In genomic region chr6:146582857-146583256, GRCh38 we compare ENCODE assay signal across 11 cellular contexts. TPM values are rescaled to one million over a fixed set of nuclear protein-coding genes. Genes with fewer than 3 reads are reported as not detected.
DNase-seq lines count a peak whose midpoint lies in the region; TF ChIP-seq lines count a peak whose summit lies in the region.
"Had no signal": no experiment of that assay in that cellular context is flagged by ENCODE, and none has a peak within 500 bp of the region (broad histone marks: within the 10 kb centered on the region; RNA-seq: fewer than 3 reads in every experiment).

No MANE protein-coding gene starts in this region.

- intact Hi-C loops in CD14-positive monocyte (cut with micrococcal nuclease): no loop called here

- no peak overlapping the region for H2AK5ac ChIP-seq in mesenchymal stem cell (ENCODE audit: low read length, severe bottlenecking)

- peaks cover 0 to 2% of the 10 kb centered on the region in 2 donors for H3K36me3 Mint-ChIP-seq in CD14-positive monocyte

- no peak overlapping the region for H2AFZ ChIP-seq in fibroblast of lung (ENCODE audit: low read length)
- H2AFZ ChIP-seq in mesenchymal stem cell (ENCODE audit: low read depth, low read length): no peak overlapping the region

- H3K9ac ChIP-seq in fibroblast of lung (ENCODE audit: insufficient read depth, low read length): no peak overlapping the region
- H3K9ac ChIP-seq in mesenchymal stem cell (ENCODE audit: low read length): no peak overlapping the region
- H3K9ac ChIP-seq: BLaER1 treated with 17β-estradiol and CSF1 and Interleukin-3, amounts not matched to agents 10 nM and 100 nM had no signal

- no peak overlapping the region for H3K14ac ChIP-seq in mesenchymal stem cell (ENCODE audit: low read length in 2 of 2)

- H3K79me2 ChIP-seq in fibroblast of lung (ENCODE audit: control insufficient read depth, insufficient read depth, low read length): no peaks in the 10 kb centered on the region

- TF ChIP-seq CTCF in CD14-positive monocyte (IDR thresholded peaks at IDR 0.05): no peak
- TF ChIP-seq CTCF in fibroblast of lung (conservative IDR thresholded peaks at IDR 0.05 in 1 of 2, IDR thresholded peaks at IDR 0.05 in 1 of 2; ENCODE audit: low read depth in 1 of 2, low read length in 2 of 2): no peak
- TF ChIP-seq CTCF in GM20000 (IDR thresholded peaks at IDR 0.05; ENCODE audit: extremely low read depth, missing control alignments): no peak

- no peak overlapping the region for H4K91ac ChIP-seq in mesenchymal stem cell (ENCODE audit: low read length)

- 86% methylated on average over 4 of the region's 5 CpGs for whole genome bisulfite sequencing in mesenchymal stem cell

- H3K4me1 ChIP-seq in fibroblast of lung (ENCODE audit: control insufficient read depth, extremely low read depth, insufficient read depth, low read length) (no peaks in the 10 kb centered on the region), mesenchymal stem cell (ENCODE audit: control insufficient read depth, insufficient read depth, low read depth, low read length) (no peaks in the 10 kb centered on the region)

- H3K9me3 ChIP-seq in fibroblast of lung (ENCODE audit: control insufficient read depth, insufficient read depth, low read depth, low read length) (no peaks in the 10 kb centered on the region), mesenchymal stem cell (ENCODE audit: control insufficient read depth, low read length) (no peaks in the 10 kb centered on the region)

- H2BK120ac ChIP-seq in mesenchymal stem cell (ENCODE audit: low read depth, low read length): no peak overlapping the region

- H3K9me3 Mint-ChIP-seq in CD14-positive monocyte: no peaks in the 10 kb centered on the region

- peaks cover 35% of the 10 kb centered on the region for H3K4me1 Mint-ChIP-seq in CD14-positive monocyte

- H3K27me3 ChIP-seq in fibroblast of lung (ENCODE audit: control insufficient read depth, insufficient read depth, low read length) (no peaks in the 10 kb centered on the region), mesenchymal stem cell (ENCODE audit: control insufficient read depth in 1 of 2, insufficient read depth in 1 of 2, low read length in 2 of 2) (no peaks in the 10 kb centered on the region)
- H3K27me3 ChIP-seq: BLaER1 treated with 17β-estradiol and CSF1 and Interleukin-3, amounts not matched to agents 10 nM and 100 nM had no signal

- H3K4me3 ChIP-seq in fibroblast of lung (replicated peaks in 1 of 4; ENCODE audit: control extremely low read depth in 1 of 4, insufficient read depth in 1 of 4, low read depth in 3 of 4, low read length in 4 of 4) (no peak overlapping the region), mesenchymal stem cell (ENCODE audit: insufficient read depth in 1 of 2, low read depth in 1 of 2, low read length in 2 of 2) (no peak overlapping the region)
- H3K4me3 ChIP-seq: BLaER1 treated with 17β-estradiol and CSF1 and Interleukin-3, amounts not matched to agents 10 nM and 100 nM had no signal

- H3K36me3 ChIP-seq in fibroblast of lung (ENCODE audit: control insufficient read depth, insufficient read depth, low read length) (no peaks in the 10 kb centered on the region), mesenchymal stem cell (ENCODE audit: control insufficient read depth in 1 of 2, insufficient read depth in 2 of 2, low read depth in 1 of 2, low read length in 2 of 2) (no peaks in the 10 kb centered on the region)
- H3K36me3 ChIP-seq: BLaER1 treated with 17β-estradiol and CSF1 and Interleukin-3, amounts not matched to agents 10 nM and 100 nM had no signal

- H3K27ac ChIP-seq in fibroblast of lung (ENCODE audit: insufficient read depth, low read length): no peak overlapping the region
- H3K27ac ChIP-seq in mesenchymal stem cell (ENCODE audit: low read length, poor library complexity, severe bottlenecking): no peak overlapping the region

- H3K23ac ChIP-seq in mesenchymal stem cell (ENCODE audit: low read length in 2 of 2): no peak overlapping the region

- no peak overlapping the region for H2BK12ac ChIP-seq in mesenchymal stem cell (ENCODE audit: low read length in 2 of 2)

- H3K27me3 Mint-ChIP-seq in CD14-positive monocyte (ENCODE audit: low read depth in 3 of 3): no peaks in the 10 kb centered on the region

- H2BK15ac ChIP-seq in mesenchymal stem cell (ENCODE audit: low read depth, poor library complexity, severe bottlenecking): no peak overlapping the region

- H3K27ac Mint-ChIP-seq in CD14-positive monocyte: peak overlapping the region in 5 of 7 donors; percentile 50 to 72 (median 70)

- H3K4me2 ChIP-seq in fibroblast of lung (ENCODE audit: extremely low read depth, insufficient read depth, low read length) (no peak overlapping the region), mesenchymal stem cell (ENCODE audit: low read length, poor library complexity, severe bottlenecking) (no peak overlapping the region)

- H3K4ac ChIP-seq in mesenchymal stem cell (ENCODE audit: low read depth in 1 of 2, low read length in 2 of 2): no peak overlapping the region

- H4K8ac ChIP-seq in mesenchymal stem cell (ENCODE audit: low read length): no peak overlapping the region

- H3K18ac ChIP-seq in mesenchymal stem cell (ENCODE audit: low read depth in 1 of 2, low read length in 2 of 2): no peak overlapping the region

- H2BK5ac ChIP-seq in mesenchymal stem cell (ENCODE audit: low read depth, low read length, poor library complexity, severe bottlenecking): no peak overlapping the region

- no peaks in the 10 kb centered on the region for H4K20me1 ChIP-seq in fibroblast of lung (ENCODE audit: control insufficient read depth, extremely low read depth, insufficient read depth, low read length)
- H4K20me1 ChIP-seq: BLaER1 treated with 17β-estradiol and CSF1 and Interleukin-3, amounts not matched to agents 10 nM and 100 nM had no signal

- H3K79me1 ChIP-seq in mesenchymal stem cell (replicated peaks; ENCODE audit: low read length, poor library complexity, severe bottlenecking): no peaks in the 10 kb centered on the region

- peak overlapping the region in 1 of 2 donors; percentile 65 for H3K4me3 Mint-ChIP-seq in CD14-positive monocyte

- DNase-seq in CD14-positive monocyte (ENCODE audit: low spot score) (peak; percentile 68), NCI-H69 (lab: John Stamatoyannopoulos, UW) (peak; percentile 23), fibroblast of lung (ENCODE audit: low read depth in 2 of 2) (peak; percentile 3 to 50), mesenchymal stem cell (peak; percentile 6), GM20000 (ENCODE audit: low spot score) (no peak), NCI-H1930 (lab: John Stamatoyannopoulos, UW) (no peak), NCI-H2107 treated with DMSO at 0.1 percent for 48 hours (lab: John Stamatoyannopoulos, UW; ENCODE audit: unreplicated experiment) (no peak)
- DNase-seq in central memory CD4-positive, alpha-beta T cell: no peak

RNA-seq across cellular contexts. Expression of gene ADGB, which starts 15.9 kb away (rescaled TPM):
- polyA plus RNA-seq in CD14-positive monocyte (not detected), fibroblast of lung (not detected in 2 replicates)
- not detected in 2 replicates for total RNA-seq in fibroblast of lung
- not detected in 2 replicates for polyA plus RNA-seq in fibroblast of lung (2012)
- not detected in 2 replicates for polyA minus RNA-seq in fibroblast of lung (ENCODE audit: low replicate concordance)
- polyA plus RNA-seq in mesenchymal stem cell (2013, experiment 1 of 2): not detected
- not detected for polyA plus RNA-seq in mesenchymal stem cell (2013, experiment 2 of 2)
- total RNA-seq: omental fat pad had no signal
- polyA plus RNA-seq: liver had no signal

RNA-seq across cellular contexts. Expression of gene RAB32, which starts 39.2 kb away (rescaled TPM):
- polyA plus RNA-seq in CD14-positive monocyte (100 to 1,000 TPM; 429 to 588 TPM), fibroblast of lung (116 and 121 TPM in 2 replicates)
- total RNA-seq in fibroblast of lung: 114 and 131 TPM in 2 replicates
- 103 and 126 TPM in 2 replicates for polyA plus RNA-seq in fibroblast of lung (2012)
- polyA minus RNA-seq in fibroblast of lung (ENCODE audit: low replicate concordance): 12.4 and 14.0 TPM in 2 replicates
- 85.0 TPM for polyA plus RNA-seq in mesenchymal stem cell (2013, experiment 1 of 2)
- polyA plus RNA-seq in mesenchymal stem cell (2013, experiment 2 of 2): 90.3 TPM

Comparison
In these comparisons a context has a peak if more than half of its experiments do, and no peak if none do; other contexts are left out.
1. DNase-seq: peak in CD14-positive monocyte (single experiment), NCI-H69 (single experiment), fibroblast of lung (2 of 2) and mesenchymal stem cell (single experiment); none in central memory CD4-positive, alpha-beta T cell (single experiment), GM20000 (single experiment), NCI-H1930 (0 of 2) and NCI-H2107 treated with DMSO at 0.1 percent for 48 hours (single experiment).